21 cellular contexts compared by ENCODE assay signal in the genomic region with DNA sequence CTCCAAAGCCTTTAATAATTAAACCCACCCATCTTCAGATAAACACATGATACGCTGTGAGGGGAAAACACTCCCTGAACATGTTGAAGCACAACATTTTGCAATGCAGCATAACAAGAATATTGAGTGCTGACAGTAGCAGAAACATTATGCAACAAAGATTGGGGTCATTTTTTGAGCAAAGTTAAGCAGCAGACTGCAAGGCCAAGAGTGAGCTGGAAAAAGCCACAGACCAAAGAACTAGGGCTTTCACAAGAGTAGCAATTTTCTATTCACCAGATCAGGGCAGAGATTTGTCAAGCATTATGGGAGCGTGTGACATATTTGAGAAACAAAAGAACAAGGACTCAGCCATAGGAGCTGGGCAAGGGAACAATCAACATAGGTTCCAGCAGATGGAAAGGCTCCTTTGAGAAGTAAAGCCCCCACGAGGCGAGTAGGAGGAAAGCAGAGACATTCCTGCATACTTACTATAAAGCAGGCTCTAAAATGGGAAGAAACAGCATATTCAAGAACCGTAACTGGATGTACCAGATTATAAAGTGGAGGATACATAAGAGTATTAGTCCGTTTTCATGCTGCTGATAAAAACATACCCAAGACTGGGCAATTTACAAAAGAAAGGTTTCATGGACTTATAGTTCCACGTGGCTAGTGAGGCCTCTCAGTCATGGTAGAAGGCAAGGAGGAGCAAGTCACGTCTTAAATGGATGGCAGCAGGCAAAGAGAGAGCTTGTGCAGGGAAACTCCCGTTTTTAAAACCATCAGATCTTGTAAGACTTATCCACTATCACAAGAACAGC. TPM values are rescaled to one million over a fixed set of nuclear protein-coding genes. Genes with fewer than 3 reads are reported as not detected.
A peak's percentile ranks its signal among the peaks of the same experiment; 100 is the strongest.
DNase-seq lines count a peak whose midpoint lies in the region; ATAC-seq and TF ChIP-seq lines count a peak whose summit lies in the region.
"Had no signal": no experiment of that assay in that cellular context is flagged by ENCODE, and none has a peak within 500 bp of the region (broad histone marks: within the 10 kb centered on the region; RNA-seq: fewer than 3 reads in every experiment).

No MANE protein-coding gene starts in this region.

- H3K4me3 ChIP-seq in HUES48 (ENCODE audit: low read depth, low read length): no peak overlapping the region
- no peak overlapping the region for H3K4me3 ChIP-seq in gastroesophageal sphincter
- no peak overlapping the region for H3K4me3 ChIP-seq in Karpas-422 (ENCODE audit: low read length)
- H3K4me3 ChIP-seq: dorsolateral prefrontal cortex, esophagus squamous epithelium, lung had no signal

- no peaks in the 10 kb centered on the region for H4K20me1 ChIP-seq in Karpas-422 (ENCODE audit: insufficient read depth, low read depth, low read length)

- TF ChIP-seq EP300 in gastroesophageal sphincter (IDR thresholded peaks at IDR 0.05): no peak

- H3K27ac ChIP-seq in HUES48 (ENCODE audit: low read depth, low read length) (peak overlapping the region; percentile 73), gastroesophageal sphincter (peak overlapping the region in 1 of 4 donors; percentile 26), Karpas-422 (ENCODE audit: low read length) (no peak overlapping the region)
- H3K27ac ChIP-seq: WERI-Rb-1 had no signal

- no peak overlapping the region for H3K4me2 ChIP-seq in Karpas-422 (ENCODE audit: low read depth, low read length, poor library complexity, severe bottlenecking)

- H3K79me2 ChIP-seq in Karpas-422 (ENCODE audit: low read length): no peaks in the 10 kb centered on the region

- WGBS in gastroesophageal sphincter (ENCODE audit: low coverage in 1 of 2), 2 donors: 69 to 70% methylated on average over 6 to 9 of the region's 9 CpGs

- H3K4me1 ChIP-seq in HUES48 (ENCODE audit: control insufficient read depth, insufficient read depth, low read length) (peaks cover 11% of the 10 kb centered on the region; the same call in 1 of the 2 replicates), gastroesophageal sphincter (no peaks in the 10 kb centered on the region), Karpas-422 (ENCODE audit: low read length) (no peaks in the 10 kb centered on the region)
- H3K4me1 ChIP-seq: BE2C had no signal

- ATAC-seq in gastroesophageal sphincter (peak; percentile 58), GM18873 (IDR thresholded peaks at IDR 0.05; ENCODE audit: low FRiP score, unreplicated experiment) (no peak)
- ATAC-seq: natural killer cell treated with Interleukin-12 subunit alpha and Interleukin-12 subunit beta and Interleukin-15 and Interleukin-18, amount 100 ng/mL, for 72 hours; T-cell had no signal

- H2AFZ ChIP-seq in Karpas-422 (ENCODE audit: low read length): no peak overlapping the region

- no peak for TF ChIP-seq CTCF in gastroesophageal sphincter (IDR thresholded peaks at IDR 0.05)

- peak; percentile 95 for DNase-seq in amniotic epithelial cell (ENCODE audit: low read depth)
- peak; percentile 22 for DNase-seq in renal cortical epithelial cell (ENCODE audit: low read depth)
- no peak for DNase-seq in NCI-H2081 (lab: John Stamatoyannopoulos, UW)
- no peak for DNase-seq in Karpas-422
- no peak for DNase-seq in activated CD8-positive, alpha-beta memory T cell treated with anti-CD3 and anti-CD28 coated beads, Interleukin-2, amount 50 U/mL, for 4 hours
- DNase-seq: activated effector memory CD4-positive, alpha-beta T cell treated with anti-CD3 and anti-CD28 coated beads, Interleukin-2, amount 50 U/mL, for 16 hours; BE2C; DMS 273 treated with DMSO at 0.1 percent for 48 hours; dorsolateral prefrontal cortex; esophagus squamous epithelium; NCI-H1694 treated with DMSO at 0.1 percent for 48 hours; NCI-H510A treated with DMSO at 0.1 percent for 48 hours; stimulated activated CD4-positive, alpha-beta T cell treated with anti-CD3 and anti-CD28 coated beads, Interleukin-2, amount 100 ng/mL, for 24 hours; T-cell; WERI-Rb-1 had no signal

- no peaks in the 10 kb centered on the region for H3K9me3 ChIP-seq in HUES48 (ENCODE audit: control insufficient read depth, insufficient read depth, low read length)
- H3K9me3 ChIP-seq in gastroesophageal sphincter: no peaks in the 10 kb centered on the region
- no peaks in the 10 kb centered on the region for H3K9me3 ChIP-seq in Karpas-422 (ENCODE audit: low read length)
- H3K9me3 ChIP-seq: BE2C, esophagus squamous epithelium had no signal

- H3K36me3 ChIP-seq in HUES48 (ENCODE audit: control insufficient read depth, insufficient read depth, low read length) (peaks cover 47% of the 10 kb centered on the region), gastroesophageal sphincter (peaks cover 0 to 39% of the 10 kb centered on the region in 2 donors), Karpas-422 (ENCODE audit: insufficient read depth, low read length) (no peaks in the 10 kb centered on the region)
- H3K36me3 ChIP-seq: BE2C, WERI-Rb-1 had no signal

- H3K9me2 ChIP-seq in Karpas-422 (replicated peaks; ENCODE audit: insufficient read depth, low read length): no peaks in the 10 kb centered on the region

- H3K9ac ChIP-seq in HUES48 (ENCODE audit: low read depth, low read length) (no peak overlapping the region), Karpas-422 (ENCODE audit: low read length) (no peak overlapping the region)

- H3K27me3 ChIP-seq in HUES48 (ENCODE audit: control insufficient read depth, insufficient read depth, low read length): no peaks in the 10 kb centered on the region
- H3K27me3 ChIP-seq in gastroesophageal sphincter: no peaks in the 10 kb centered on the region
- no peaks in the 10 kb centered on the region for H3K27me3 ChIP-seq in Karpas-422 (ENCODE audit: low read length)
- H3K27me3 ChIP-seq: dorsolateral prefrontal cortex, esophagus squamous epithelium had no signal

- no peak for TF ChIP-seq POLR2A in gastroesophageal sphincter (IDR thresholded peaks at IDR 0.05)

RNA-seq across cellular contexts. Expression of a gene that starts 4.8 kb away (rescaled TPM):
- total RNA-seq in gastroesophageal sphincter (under 1 TPM in 2 of 4 donors, not detected in 2; 0.13 to 0.73 TPM), renal cortical epithelial cell (0.65 TPM in 1 of 2 replicates, not detected in the other)
- total RNA-seq in Karpas-422 (2014; rRNA removed; shearing (Covaris generic); ENCODE audit: low replicate concordance): not detected in 2 replicates
- total RNA-seq: natural killer cell treated with Interleukin-12 subunit alpha and Interleukin-12 subunit beta and Interleukin-15 and Interleukin-18, amount 100 ng/mL, for 72 hours; subcutaneous adipose tissue had no signal

Comparison
In these comparisons a context has a peak if more than half of its experiments do, and no peak if none do; other contexts are left out.
1. DNase-seq: peak in amniotic epithelial cell (single experiment) and renal cortical epithelial cell (single experiment); none in NCI-H2081 (0 of 2), Karpas-422 (single experiment) and activated CD8-positive, alpha-beta memory T cell treated with anti-CD3 and anti-CD28 coated beads, Interleukin-2, amount 50 U/mL, for 4 hours (single experiment).